ENCODE assay signal across 1 cellular context in genomic region chr2:62197017-62197586, GRCh38.
A peak's percentile ranks its signal among the peaks of the same experiment; 100 is the strongest.
TF ChIP-seq lines count a peak whose summit lies in the region.

No MANE protein-coding gene starts in this region.

TF ChIP-seq in GM12878, 131 proteins besides CTCF, POLR2A, EP300 and RAD21 (continued from another document):
- TF ChIP-seq ATF2 (IDR thresholded peaks at IDR 0.05; ENCODE audit: low read length) (no peak), ETV6 (conservative IDR thresholded peaks at IDR 0.05 in 1 of 2, IDR thresholded peaks at IDR 0.05 in 1 of 2; ENCODE audit: borderline replicate concordance in 1 of 2, low read depth in 1 of 2) (no peak), ATF7 (IDR thresholded peaks at IDR 0.05; ENCODE audit: low read depth) (no peak), SMC3 (IDR thresholded peaks at IDR 0.05; ENCODE audit: borderline replicate concordance, low read length) (peak; percentile 13; the same call in 1 of the 2 replicates), CHD4 (IDR thresholded peaks at IDR 0.05) (no peak), CEBPZ (IDR thresholded peaks at IDR 0.05; ENCODE audit: low read depth, low read length) (no peak), HDAC2 (IDR thresholded peaks at IDR 0.05) (no peak), KDM1A (IDR thresholded peaks at IDR 0.05; ENCODE audit: borderline replicate concordance) (no peak), MYB (IDR thresholded peaks at IDR 0.05; ENCODE audit: borderline replicate concordance, low read depth, low read length) (no peak), HDGF (IDR thresholded peaks at IDR 0.05) (no peak), CBX3 (IDR thresholded peaks at IDR 0.05; ENCODE audit: borderline replicate concordance, low read depth) (no peak), NR2C2 (IDR thresholded peaks at IDR 0.05; ENCODE audit: borderline replicate concordance, control insufficient read depth, insufficient read length, low read depth) (no peak), NBN (IDR thresholded peaks at IDR 0.05) (0 out of 2 replicates have a peak, but pooled peaks have one; percentile 22), USF1 (IDR thresholded peaks at IDR 0.05; ENCODE audit: borderline replicate concordance, extremely low read length, insufficient read depth, low read depth, low read length) (no peak), STAT1 (conservative IDR thresholded peaks at IDR 0.05) (no peak), NFYA (IDR thresholded peaks at IDR 0.05; ENCODE audit: borderline replicate concordance, low read depth, low read length) (no peak), DPF2 (IDR thresholded peaks at IDR 0.05) (no peak), SREBF2 (IDR thresholded peaks at IDR 0.05; ENCODE audit: low read length) (no peak), MTA2 (IDR thresholded peaks at IDR 0.05; ENCODE audit: low read depth) (no peak), CHD1 (IDR thresholded peaks at IDR 0.05; ENCODE audit: low read depth, low read length) (peak; percentile 22; the same call in 1 of the 2 replicates), ZNF384 (IDR thresholded peaks at IDR 0.05; ENCODE audit: borderline replicate concordance, low read depth, low read length) (no peak), YY1 (IDR thresholded peaks at IDR 0.05; ENCODE audit: low read depth, low read length) (no peak), GABPA (IDR thresholded peaks at IDR 0.05; ENCODE audit: low read depth) (no peak)
